ENCODE assay signal across 8 cellular contexts in genomic region chr5:82174128-82174918, GRCh38.
DNase-seq lines count a peak whose midpoint lies in the region; ATAC-seq, FAIRE-seq and TF ChIP-seq lines count a peak whose summit lies in the region.

No MANE protein-coding gene starts in this region.

- H3K36me3 ChIP-seq in H7 (replicated peaks; ENCODE audit: control insufficient read depth, insufficient read depth, low read length), result no peaks in the 10 kb centered on the region
- H3K36me3 ChIP-seq in astrocyte (ENCODE audit: insufficient read depth, low read length), result no peaks in the 10 kb centered on the region

- H3K4me1 ChIP-seq in astrocyte (ENCODE audit: insufficient read depth, low read length), result no peaks in the 10 kb centered on the region

- no peak overlapping the region for H2AFZ ChIP-seq in astrocyte (ENCODE audit: low read depth, low read length)

- no peaks in the 10 kb centered on the region for H3K27me3 ChIP-seq in H7 (ENCODE audit: control insufficient read depth, insufficient read depth, low read length)
- no peaks in the 10 kb centered on the region for H3K27me3 ChIP-seq in astrocyte (ENCODE audit: insufficient read depth, low read length)

- no peak overlapping the region for H3K4me3 ChIP-seq in H7 (ENCODE audit: insufficient read depth, low read depth, low read length)
- H3K4me3 ChIP-seq in astrocyte (ENCODE audit: insufficient read depth, low read depth, low read length), result no peak overlapping the region

- FAIRE-seq in astrocyte (lab: Jason Lieb, UNC), result no peak

- H3K4me3 Mint-ChIP-seq in T-helper 17 cell (no peak overlapping the region), astrocyte (ENCODE audit: unreplicated experiment) (no peak overlapping the region), immature natural killer cell (no peak overlapping the region)

- H3K9ac ChIP-seq in astrocyte (ENCODE audit: low read length), result no peak overlapping the region

- ATAC-seq in T-helper 17 cell, result peak; percentile 56

- no peaks in the 10 kb centered on the region for H3K27me3 Mint-ChIP-seq in T-helper 17 cell
- no peaks in the 10 kb centered on the region for H3K27me3 Mint-ChIP-seq in astrocyte (ENCODE audit: low read depth, unreplicated experiment)
- no peaks in the 10 kb centered on the region for H3K27me3 Mint-ChIP-seq in immature natural killer cell (ENCODE audit: low read depth in 3 of 3)

- no peaks in the 10 kb centered on the region for H4K20me1 ChIP-seq in astrocyte (ENCODE audit: insufficient read depth, low read length)

- DNase-seq in H7 (peak; percentile 25), LHCN-M2 (ENCODE audit: low read depth) (peak; percentile 82), T-helper 17 cell (peak in 2 of 3 donors; percentile 26 to 38), astrocyte (ENCODE audit: low read depth) (peak; percentile 93), immature natural killer cell (peak; percentile 46 to 54 (median 52)), putamen (ENCODE audit: low spot score) (no peak)
- peak; percentile 21 for DNase-seq in stimulated activated CD4-positive, alpha-beta T cell treated with anti-CD3 and anti-CD28 coated beads, Interleukin-2, amount 100 ng/mL, for 4 hours (ENCODE audit: low read depth)

- no peaks in the 10 kb centered on the region for H3K9me3 Mint-ChIP-seq in astrocyte (ENCODE audit: unreplicated experiment)
- H3K9me3 Mint-ChIP-seq in immature natural killer cell, result no peaks in the 10 kb centered on the region

- H3K9me3 ChIP-seq in T-helper 17 cell (ENCODE audit: control insufficient read depth, low read length, poor library complexity, severe bottlenecking), result no peaks in the 10 kb centered on the region
- no peaks in the 10 kb centered on the region for H3K9me3 ChIP-seq in astrocyte (ENCODE audit: insufficient read depth, low read depth, low read length)

- H3K27ac ChIP-seq in astrocyte (ENCODE audit: low read depth, low read length), result peak overlapping the region; percentile 61

- H3K27ac Mint-ChIP-seq in T-helper 17 cell, result no peak overlapping the region
- peak overlapping the region; percentile 87 for H3K27ac Mint-ChIP-seq in astrocyte (ENCODE audit: unreplicated experiment)
- H3K27ac Mint-ChIP-seq in immature natural killer cell, result peak overlapping the region in 5 of 6 donors; percentile 16 to 65 (median 37)

- peak overlapping the region; percentile 21 for H3K4me2 ChIP-seq in astrocyte (ENCODE audit: low read length)

- peaks cover 3% of the 10 kb centered on the region for H3K36me3 Mint-ChIP-seq in T-helper 17 cell (ENCODE audit: low read depth)
- no peaks in the 10 kb centered on the region for H3K36me3 Mint-ChIP-seq in astrocyte (ENCODE audit: low read depth, unreplicated experiment)
- peaks cover 0 to 5% (median 0%) of the 10 kb centered on the region in 3 donors for H3K36me3 Mint-ChIP-seq in immature natural killer cell

- H3K4me1 Mint-ChIP-seq in T-helper 17 cell (peaks cover 2% of the 10 kb centered on the region), astrocyte (ENCODE audit: low read depth, unreplicated experiment) (peaks cover 4% of the 10 kb centered on the region), immature natural killer cell (peaks cover 6 to 13% of the 10 kb centered on the region in 2 donors)

- TF ChIP-seq CTCF in GM12874 (IDR thresholded peaks at IDR 0.05; ENCODE audit: insufficient read depth, low read depth, low read length), result peak; percentile 64
- peak; percentile 60 for TF ChIP-seq CTCF in astrocyte (IDR thresholded peaks at IDR 0.05; ENCODE audit: insufficient read depth, low read depth, low read length)

- H3K79me2 ChIP-seq in astrocyte (ENCODE audit: insufficient read depth, low read length), result no peaks in the 10 kb centered on the region
